9 cellular contexts compared by ENCODE assay signal in the genomic region with DNA sequence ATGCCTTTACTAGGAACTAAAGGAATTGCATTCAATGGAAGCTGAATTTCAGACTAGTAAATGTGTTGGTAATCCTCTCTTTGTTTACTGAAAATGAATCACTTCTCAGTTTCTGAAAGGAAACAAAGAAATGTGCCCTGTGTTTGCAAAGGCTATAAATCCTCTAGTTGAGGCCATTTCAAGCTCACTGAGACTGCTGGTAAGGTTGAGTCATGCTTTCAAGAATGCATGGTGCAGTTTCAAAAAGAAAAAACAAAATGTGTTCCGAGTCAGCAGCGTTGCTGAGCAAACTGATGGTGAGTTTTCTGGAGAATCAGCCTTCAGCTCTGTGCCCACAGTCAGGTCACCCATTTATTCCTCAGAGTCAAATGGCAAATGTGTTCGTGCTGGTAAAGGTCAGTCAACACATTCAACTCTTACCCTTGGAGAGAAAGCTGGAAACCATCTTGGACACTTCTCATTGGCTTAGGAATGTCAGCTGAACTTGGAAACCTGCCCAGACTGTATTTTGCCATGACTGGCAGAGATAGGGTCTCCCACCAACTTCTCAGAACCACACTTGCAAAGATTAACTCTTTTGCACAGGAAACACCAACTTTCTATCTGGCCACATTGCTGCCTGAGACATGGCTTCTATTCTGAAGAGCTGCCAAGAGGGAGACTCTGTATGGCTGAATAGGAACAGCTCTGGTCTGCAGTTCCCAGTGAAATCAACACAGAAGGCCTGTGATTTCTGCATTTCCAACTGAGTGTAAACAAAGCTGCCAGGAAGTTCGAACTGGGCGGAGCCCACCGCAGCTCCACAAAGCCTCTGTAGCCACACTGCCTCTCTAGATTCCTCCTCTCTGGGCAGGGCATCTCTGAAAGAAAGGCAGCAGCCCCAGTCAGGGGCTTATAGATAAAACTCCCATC.
DNase-seq lines count a peak whose midpoint lies in the region; ATAC-seq and TF ChIP-seq lines count a peak whose summit lies in the region.
"Had no signal": no experiment of that assay in that cellular context is flagged by ENCODE, and none has a peak within 500 bp of the region (broad histone marks: within the 10 kb centered on the region; RNA-seq: fewer than 3 reads in every experiment).

No MANE protein-coding gene starts in this region.

- H3K4me3 ChIP-seq in stomach, result no peak overlapping the region

- peak overlapping the region; percentile 30 to 85 (median 70) for H3K27ac ChIP-seq in stomach

- H3K9me3 Mint-ChIP-seq in activated T-cell treated with anti-CD3 and anti-CD28 coated beads, Interleukin-2, amount 50 U/mL, for 72 hours, result peaks cover 3 to 6% of the 10 kb centered on the region in 2 donors

- TF ChIP-seq CTCF in stomach (IDR thresholded peaks at IDR 0.05), result no peak

- peak overlapping the region; percentile 50 to 84 for H3K4me3 Mint-ChIP-seq in activated T-cell treated with anti-CD3 and anti-CD28 coated beads, Interleukin-2, amount 50 U/mL, for 72 hours

- H3K4me1 Mint-ChIP-seq in activated T-cell treated with anti-CD3 and anti-CD28 coated beads, Interleukin-2, amount 50 U/mL, for 72 hours (ENCODE audit: low read depth), result peaks cover 33% of the 10 kb centered on the region

- peaks cover 0 to 7% (median 0%) of the 10 kb centered on the region in 4 donors for H3K9me3 ChIP-seq in stomach

- WGBS in stomach, 5 donors, result 11 to 25% (median 16%) methylated on average over 6 of the region's 6 CpGs

- no peaks in the 10 kb centered on the region for H3K27me3 ChIP-seq in stomach

- no peak for TF ChIP-seq POLR2A in stomach (IDR thresholded peaks at IDR 0.05)

- H3K4me1 ChIP-seq in stomach, result peaks cover 11 to 23% (median 20%) of the 10 kb centered on the region in 4 donors

- TF ChIP-seq EP300 in stomach (IDR thresholded peaks at IDR 0.05), result no peak

- H3K27ac Mint-ChIP-seq in activated T-cell treated with anti-CD3 and anti-CD28 coated beads, Interleukin-2, amount 50 U/mL, for 72 hours, result peak overlapping the region; percentile 91

- peaks cover 2 to 5% of the 10 kb centered on the region in 2 donors for H3K36me3 Mint-ChIP-seq in activated T-cell treated with anti-CD3 and anti-CD28 coated beads, Interleukin-2, amount 50 U/mL, for 72 hours (ENCODE audit: insufficient read depth in 2 of 2)

- H3K27me3 Mint-ChIP-seq in activated T-cell treated with anti-CD3 and anti-CD28 coated beads, Interleukin-2, amount 50 U/mL, for 72 hours (ENCODE audit: low read depth), result peaks cover 42% of the 10 kb centered on the region

- ATAC-seq in GM21576 (IDR thresholded peaks at IDR 0.05; ENCODE audit: unreplicated experiment), result peak; percentile 94
- ATAC-seq in activated T-cell treated with anti-CD3 and anti-CD28 coated beads, Interleukin-2, amount 50 U/mL, for 72 hours (replicated peaks in 1 of 2), result peak; percentile 94 to 95

- H3K36me3 ChIP-seq in stomach, result no peaks in the 10 kb centered on the region

- DNase-seq in SIG-M5 treated with dmso at 0.1 percent for 504 hours (lab: John Stamatoyannopoulos, UW; ENCODE audit: unreplicated experiment) (peak; percentile 13), SIG-M5 (lab: John Stamatoyannopoulos, UW) (no peak), HPDE6-E6E7 (ENCODE audit: extremely low spot score) (peak; percentile 72), iPS DF 4.7 (ENCODE audit: extremely low read depth, low spot score) (peak; percentile 28), stomach (peak; percentile 46), NCI-H2029 treated with DMSO at 0.1 percent for 48 hours (lab: John Stamatoyannopoulos, UW) (no peak)
- DNase-seq in activated T-cell treated with anti-CD3 and anti-CD28 coated beads, Interleukin-2, amount 50 U/mL, for 72 hours, result peak; percentile 35 to 42
- DNase-seq: DND-41 had no signal

- intact Hi-C loops in stomach (cut with DNase I; ENCODE audit: low total_unique reads), result no loop called here

Comparison
In these comparisons a context has a peak if more than half of its experiments do, and no peak if none do; other contexts are left out.
1. DNase-seq: peak in SIG-M5 treated with dmso at 0.1 percent for 504 hours (single experiment), HPDE6-E6E7 (single experiment), activated T-cell treated with anti-CD3 and anti-CD28 coated beads, Interleukin-2, amount 50 U/mL, for 72 hours (2 of 2), iPS DF 4.7 (single experiment) and stomach (single experiment); none in SIG-M5 (single experiment) and NCI-H2029 treated with DMSO at 0.1 percent for 48 hours (single experiment).